ENCODE assay signal across 11 cellular contexts in the genomic region with DNA sequence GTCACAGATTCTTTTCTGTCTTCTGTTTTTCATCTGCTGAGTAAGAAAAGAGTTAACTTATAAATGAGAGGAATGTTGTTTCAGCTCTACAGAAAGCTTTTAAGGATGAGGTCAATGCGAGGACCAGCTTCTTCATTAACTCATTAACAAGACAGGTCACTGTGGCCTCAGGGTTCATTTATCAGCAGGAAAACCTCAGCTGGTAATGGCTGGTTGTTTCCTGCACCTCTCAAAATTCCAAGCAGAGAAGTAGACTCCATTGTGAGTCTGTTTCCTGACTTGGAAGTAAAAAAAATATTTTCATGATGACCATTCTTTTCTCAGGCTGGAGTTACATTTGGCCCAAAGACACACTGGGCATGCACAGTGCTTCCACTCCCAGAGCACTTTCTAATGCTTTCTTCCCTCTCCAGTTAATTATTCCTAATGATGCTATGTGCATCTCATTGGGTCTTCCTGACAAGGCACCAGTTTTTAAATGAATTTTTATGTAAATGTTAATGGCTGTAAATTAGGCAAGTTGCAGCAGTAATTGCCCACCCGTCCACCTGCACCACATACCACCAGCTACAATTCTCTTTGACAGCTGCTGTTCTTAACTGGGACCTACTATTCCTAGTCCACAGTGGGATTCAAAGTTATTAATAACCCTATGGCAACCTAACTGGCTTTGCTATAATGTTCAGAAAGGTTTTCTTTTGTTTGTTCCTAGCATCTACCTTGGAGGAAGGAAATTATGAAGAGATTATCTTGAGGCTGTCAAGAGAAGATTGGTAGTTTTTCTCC.
A peak's percentile ranks its signal among the peaks of the same experiment; 100 is the strongest.
DNase-seq lines count a peak whose midpoint lies in the region; ATAC-seq and TF ChIP-seq lines count a peak whose summit lies in the region.
"Had no signal": no experiment of that assay in that cellular context is flagged by ENCODE, and none has a peak within 500 bp of the region (broad histone marks: within the 10 kb centered on the region; RNA-seq: fewer than 3 reads in every experiment).

No MANE protein-coding gene starts in this region.

- H3K4me3 Mint-ChIP-seq in chondrocyte (ENCODE audit: unreplicated experiment): no peak overlapping the region

- DNase-seq in chondrocyte (ENCODE audit: low spot score) (no peak), left lobe of liver (ENCODE audit: low spot score) (no peak), tibial artery (no peak), DMS 273 (lab: John Stamatoyannopoulos, UW; ENCODE audit: unreplicated experiment) (no peak)
- DNase-seq: DND-41; NCI-H1436; OCI-M1; stimulated activated naive CD8-positive, alpha-beta T cell treated with anti-CD3 and anti-CD28 coated beads, Interleukin-15, Interleukin-2, amounts not matched to agents 100 U/mL and 50 U/mL, for 24 hours had no signal

- intact Hi-C loops in tibial artery (cut with DNase I; ENCODE audit: low total_unique reads): no loop called here

- no peak for TF ChIP-seq CTCF in chondrocyte (IDR thresholded peaks at IDR 0.05)
- no peak for TF ChIP-seq CTCF in tibial artery (IDR thresholded peaks at IDR 0.05)

- ATAC-seq in left lobe of liver (peak; percentile 16), HG02938 (IDR thresholded peaks at IDR 0.05; ENCODE audit: unreplicated experiment) (no peak), HG03354 (IDR thresholded peaks at IDR 0.05; ENCODE audit: poor library complexity, severe bottlenecking, unreplicated experiment) (no peak)
- ATAC-seq: stimulated activated naive CD8-positive, alpha-beta T cell treated with anti-CD3 and anti-CD28 coated beads, Interleukin-15, Interleukin-2, amounts not matched to agents 100 U/mL and 50 U/mL, for 24 hours had no signal

- H3K4me3 ChIP-seq in HUES48 (ENCODE audit: low read depth, low read length): no peak overlapping the region
- no peak overlapping the region for H3K4me3 ChIP-seq in tibial artery

- H3K27me3 Mint-ChIP-seq in chondrocyte (ENCODE audit: low read depth): no peaks in the 10 kb centered on the region

- no peaks in the 10 kb centered on the region for H3K9me3 ChIP-seq in HUES48 (ENCODE audit: control insufficient read depth, insufficient read depth, low read length)
- no peaks in the 10 kb centered on the region for H3K9me3 ChIP-seq in tibial artery

- H3K4me1 Mint-ChIP-seq in chondrocyte (ENCODE audit: low read depth): peaks cover 38% of the 10 kb centered on the region

- peak overlapping the region; percentile 79 for H3K27ac Mint-ChIP-seq in chondrocyte (ENCODE audit: unreplicated experiment)

- H3K27me3 ChIP-seq in HUES48 (ENCODE audit: control insufficient read depth, insufficient read depth, low read length): no peaks in the 10 kb centered on the region
- no peaks in the 10 kb centered on the region for H3K27me3 ChIP-seq in tibial artery

- H3K27ac ChIP-seq in HUES48 (ENCODE audit: low read depth, low read length) (peak overlapping the region; percentile 60), tibial artery (peak overlapping the region; percentile 10 to 35)

- no peaks in the 10 kb centered on the region for H3K9me3 Mint-ChIP-seq in chondrocyte (ENCODE audit: low read depth)

- H3K36me3 ChIP-seq in HUES48 (ENCODE audit: control insufficient read depth, insufficient read depth, low read length): peaks cover 2% of the 10 kb centered on the region; the same call in 1 of the 2 replicates
- H3K36me3 ChIP-seq in tibial artery: no peaks in the 10 kb centered on the region

- peaks cover 4% of the 10 kb centered on the region for H3K36me3 Mint-ChIP-seq in chondrocyte (ENCODE audit: low read depth)

- H3K9ac ChIP-seq in HUES48 (ENCODE audit: low read depth, low read length): no peak overlapping the region

- H3K4me1 ChIP-seq in HUES48 (ENCODE audit: control insufficient read depth, insufficient read depth, low read length) (peaks cover 19% of the 10 kb centered on the region), tibial artery (peaks cover 0 to 41% (median 24%) of the 10 kb centered on the region in 4 donors)
